Comparison of ENCODE assay signal across 32 cellular contexts in genomic region chr14:89753828-89754439, GRCh38.
"Had no signal": no experiment of that assay in that cellular context is flagged by ENCODE, and none has a peak within 500 bp of the region (broad histone marks: within the 10 kb centered on the region; RNA-seq: fewer than 3 reads in every experiment).

No MANE protein-coding gene starts in this region.

- H3K27ac Mint-ChIP-seq: activated B cell treated with CpG ODN at 0.5 μM for 24 hours; activated CD4-positive, alpha-beta T cell treated with anti-CD3 and anti-CD28 coated beads, Interleukin-2, amount 10 ng/mL, durations not matched to agents 24 days and 14 days; activated CD8-positive, alpha-beta T cell treated with anti-CD3 and anti-CD28 coated beads for 36 hours; activated naive CD8-positive, alpha-beta T cell treated with anti-CD3 and anti-CD28 coated beads for 36 hours; activated T-cell treated with anti-CD3 and anti-CD28 coated beads, Interleukin-2, amount 50 U/mL, for 24 hours had no signal

- ATAC-seq: activated CD8-positive, alpha-beta T cell treated with anti-CD3 and anti-CD28 coated beads for 36 hours; Right ventricle myocardium inferior had no signal

- H3K4me1 Mint-ChIP-seq: activated B cell treated with CpG ODN at 0.5 μM for 24 hours had no signal

- H3K27me3 Mint-ChIP-seq: activated B cell treated with CpG ODN at 0.5 μM for 24 hours; activated CD4-positive, alpha-beta T cell treated with anti-CD3 and anti-CD28 coated beads, Interleukin-2, amount 10 ng/mL, durations not matched to agents 24 days and 14 days; activated CD8-positive, alpha-beta T cell treated with anti-CD3 and anti-CD28 coated beads for 36 hours; activated naive CD8-positive, alpha-beta T cell treated with anti-CD3 and anti-CD28 coated beads for 36 hours; activated T-cell treated with anti-CD3 and anti-CD28 coated beads, Interleukin-2, amount 50 U/mL, for 24 hours; central memory CD8-positive, alpha-beta T cell had no signal

- H3K4me3 Mint-ChIP-seq: activated B cell treated with CpG ODN at 0.5 μM for 24 hours; activated CD4-positive, alpha-beta T cell treated with anti-CD3 and anti-CD28 coated beads, Interleukin-2, amount 10 ng/mL, durations not matched to agents 24 days and 14 days; activated CD8-positive, alpha-beta T cell treated with anti-CD3 and anti-CD28 coated beads for 36 hours; activated naive CD8-positive, alpha-beta T cell treated with anti-CD3 and anti-CD28 coated beads for 36 hours; activated T-cell treated with anti-CD3 and anti-CD28 coated beads, Interleukin-2, amount 50 U/mL, for 24 hours; central memory CD8-positive, alpha-beta T cell had no signal

- DNase-seq: activated B cell treated with CpG ODN at 0.5 μM for 24 hours; activated CD4-positive, alpha-beta T cell treated with anti-CD3 and anti-CD28 coated beads, Interleukin-2, amount 10 ng/mL, durations not matched to agents 24 days and 14 days; activated CD4-positive, alpha-beta T cell treated with anti-CD3 and anti-CD28 coated beads, Interleukin-2, amount 50 U/mL, for 4 hours; activated CD4-positive, CD25-positive, alpha-beta regulatory T cell treated with anti-CD3 and anti-CD28 coated beads, Interleukin-2, amount 50 U/mL, for 72 hours; activated CD8-positive, alpha-beta T cell treated with anti-CD3 and anti-CD28 coated beads for 36 hours; activated effector memory CD4-positive, alpha-beta T cell treated with anti-CD3 and anti-CD28 coated beads, Interleukin-2, amount 50 U/mL, for 16 hours; activated naive CD4-positive, alpha-beta T cell; activated naive CD4-positive, alpha-beta T cell treated with anti-CD3 and anti-CD28 coated beads, Interleukin-2, amount 50 U/mL, for 16 hours; activated naive CD8-positive, alpha-beta T cell treated with anti-CD3 and anti-CD28 coated beads for 36 hours; activated T-cell treated with anti-CD3 and anti-CD28 coated beads, Interleukin-2, amount 50 U/mL, for 24 hours; amniotic stem cell; aorta; brain microvascular endothelial cell; colonic mucosa; Kasumi-1; KG1; MG63; NCI-H1092; NCI-H1436 treated with DMSO at 0.1 percent for 48 hours; NCI-H1694 treated with DMSO at 0.1 percent for 48 hours; NCI-H2029; NCI-H2107; NCI-H345; NCI-H524 treated with DMSO at 0.1 percent for 48 hours; NCI-H774; PC-9; SW 1271; T-helper 1 cell; T-helper 2 cell; T-helper 9 cell had no signal
